In the genomic region with DNA sequence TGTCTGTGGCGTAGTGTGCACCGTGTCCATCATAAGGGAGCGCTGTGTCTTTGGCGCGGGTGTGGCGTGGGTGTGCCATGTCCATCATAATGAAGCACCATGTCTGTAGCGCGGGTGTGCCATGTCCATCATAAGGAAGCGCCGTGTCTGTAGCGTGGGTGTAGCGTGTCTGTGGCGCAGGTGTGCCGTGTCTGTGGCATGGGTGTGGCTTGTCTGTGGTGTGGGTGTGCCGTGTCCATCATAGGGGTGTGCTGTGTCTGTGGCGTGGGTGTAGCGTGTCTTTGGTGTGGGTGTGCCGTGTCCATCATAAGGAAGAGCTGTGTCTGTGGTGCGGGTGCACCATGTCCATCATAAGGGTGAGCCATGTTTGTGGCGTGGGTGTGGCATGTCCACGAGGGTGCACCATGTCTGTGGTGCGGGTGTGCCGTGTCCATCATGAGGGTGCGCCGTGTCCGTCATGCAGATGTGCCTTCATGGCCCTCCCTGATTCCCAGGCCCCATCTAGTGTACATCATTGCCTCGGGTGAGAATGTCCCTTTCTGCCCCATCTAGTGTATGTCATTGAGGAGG, we compare ENCODE assay signal across 29 cellular contexts.
A peak's percentile ranks its signal among the peaks of the same experiment; 100 is the strongest.
DNase-seq lines count a peak whose midpoint lies in the region; ATAC-seq, FAIRE-seq and TF ChIP-seq lines count a peak whose summit lies in the region.
"Had no signal": no experiment of that assay in that cellular context is flagged by ENCODE, and none has a peak within 500 bp of the region (broad histone marks: within the 10 kb centered on the region; RNA-seq: fewer than 3 reads in every experiment).

No MANE protein-coding gene starts in this region.

- CTCF ChIA-PET in A549 (lab: Yijun Ruan, JAX): no interaction called here
- CTCF ChIA-PET in IMR-90 (lab: Yijun Ruan, JAX): no interaction called here

- TF ChIP-seq CTCF in A549 (IDR thresholded peaks at IDR 0.05) (no peak), IMR-90 (conservative IDR thresholded peaks at IDR 0.05; ENCODE audit: low read depth, low read length) (no peak)

- H4K5ac ChIP-seq in IMR-90 (ENCODE audit: low read depth, low read length): no peak overlapping the region

- H3K36me3 ChIP-seq in IMR-90 (ENCODE audit: control insufficient read depth, insufficient read depth, low read length): peaks cover 4% of the 10 kb centered on the region; the same call in 1 of the 2 replicates
- peaks cover 8 to 66% of the 10 kb centered on the region in 2 donors for H3K36me3 ChIP-seq in neuronal stem cell (replicated peaks in 1 of 2; ENCODE audit: control insufficient read depth in 2 of 2, insufficient read depth in 2 of 2, low read length in 2 of 2)
- H3K36me3 ChIP-seq: HAP-1 had no signal

- H2BK12ac ChIP-seq in neuronal stem cell (ENCODE audit: low read length): peak overlapping the region; percentile 11

- H3K4me1 ChIP-seq in A549 (no peaks in the 10 kb centered on the region), IMR-90 (ENCODE audit: control insufficient read depth, insufficient read depth, low read length) (no peaks in the 10 kb centered on the region), neuronal stem cell (ENCODE audit: control insufficient read depth in 2 of 2, insufficient read depth in 1 of 2, low read depth in 1 of 2, low read length in 2 of 2) (no peaks in the 10 kb centered on the region)
- H3K4me1 ChIP-seq: HAP-1, SJCRH30 had no signal

- no peak overlapping the region for H3K14ac ChIP-seq in IMR-90 (replicated peaks; ENCODE audit: low read depth, low read length)
- peak overlapping the region; percentile 21 for H3K14ac ChIP-seq in neuronal stem cell (ENCODE audit: low read length)

- TF ChIP-seq RAD21 in A549 (conservative IDR thresholded peaks at IDR 0.05 in 1 of 2, IDR thresholded peaks at IDR 0.05 in 1 of 2): no peak
- no peak for TF ChIP-seq RAD21 in IMR-90 (IDR thresholded peaks at IDR 0.05; ENCODE audit: low read length)

- H3K4me3 ChIP-seq in A549: no peak overlapping the region
- H3K4me3 ChIP-seq in IMR-90 (ENCODE audit: insufficient read depth, low read depth, low read length): no peak overlapping the region
- H3K4me3 ChIP-seq in neuronal stem cell (ENCODE audit: low read length in 2 of 2): peak overlapping the region in 1 of 2 donors; percentile 62
- H3K4me3 ChIP-seq: BLaER1 treated with 17β-estradiol and CSF1 and Interleukin-3, amounts not matched to agents 10 nM and 100 nM; GM23338; HAP-1; SJCRH30 had no signal

- H3K9me3 Mint-ChIP-seq in stimulated activated effector memory CD8-positive, alpha-beta T cell treated with anti-CD3 and anti-CD28 coated beads, Interleukin-12 subunit alpha, Interleukin-12 subunit beta, amount 100 ng/mL, for 72 hours: no peaks in the 10 kb centered on the region
- H3K9me3 Mint-ChIP-seq: CD4-positive, alpha-beta T cell; GM23338 had no signal

- H2BK20ac ChIP-seq in IMR-90 (ENCODE audit: low read depth, low read length): no peak overlapping the region

- 0 out of 2 replicates have a peak, but pooled peaks have one; percentile 10 for TF ChIP-seq POLR2A in A549 (IDR thresholded peaks at IDR 0.05; ENCODE audit: low read length)
- TF ChIP-seq POLR2A in IMR-90 (IDR thresholded peaks at IDR 0.05; ENCODE audit: low read depth, low read length): no peak

- H3K9me1 ChIP-seq in IMR-90 (ENCODE audit: insufficient read depth, low read length): peaks cover 7% of the 10 kb centered on the region

- DNase-seq in A549 (ENCODE audit: low read depth in 1 of 2, low spot score in 1 of 2) (no peak), IMR-90 (no peak), islet precursor cell (peak; percentile 22), neuronal stem cell (ENCODE audit: low spot score) (no peak), DMS 273 treated with DMSO at 0.1 percent for 48 hours (lab: John Stamatoyannopoulos, UW) (no peak), A172 (ENCODE audit: low spot score) (no peak), ecto neural progenitor cell (ENCODE audit: low spot score) (no peak)
- DNase-seq in stimulated activated effector memory CD8-positive, alpha-beta T cell treated with anti-CD3 and anti-CD28 coated beads, Interleukin-12 subunit alpha, Interleukin-12 subunit beta, amount 100 ng/mL, for 72 hours (ENCODE audit: low spot score in 2 of 2): no peak
- DNase-seq: AML-193; CD4-positive, alpha-beta T cell; DMS53; Kasumi-1; MV-4-11; NCI-H1105 treated with DMSO at 0.1 percent for 48 hours; NCI-H146; NCI-H1930; NCI-H446; NCI-H524 treated with DMSO at 0.1 percent for 48 hours; NCI-H82; NK-92 treated with Interleukin-12 subunit alpha and Interleukin-12 subunit beta, amount 100 ng/mL, for 24 hours; PC-3; SJCRH30 had no signal

- no peak overlapping the region for H2AK5ac ChIP-seq in IMR-90 (ENCODE audit: low read depth, low read length)
- no peak overlapping the region for H2AK5ac ChIP-seq in neuronal stem cell (ENCODE audit: low read depth, low read length)

- H3K36me3 Mint-ChIP-seq in stimulated activated effector memory CD8-positive, alpha-beta T cell treated with anti-CD3 and anti-CD28 coated beads, Interleukin-12 subunit alpha, Interleukin-12 subunit beta, amount 100 ng/mL, for 72 hours: no peaks in the 10 kb centered on the region

- no peak overlapping the region for H3K27ac Mint-ChIP-seq in stimulated activated effector memory CD8-positive, alpha-beta T cell treated with anti-CD3 and anti-CD28 coated beads, Interleukin-12 subunit alpha, Interleukin-12 subunit beta, amount 100 ng/mL, for 72 hours
- H3K27ac Mint-ChIP-seq: CD4-positive, alpha-beta T cell; GM23338 had no signal

- H3K4me1 Mint-ChIP-seq in stimulated activated effector memory CD8-positive, alpha-beta T cell treated with anti-CD3 and anti-CD28 coated beads, Interleukin-12 subunit alpha, Interleukin-12 subunit beta, amount 100 ng/mL, for 72 hours: no peaks in the 10 kb centered on the region
- H3K4me1 Mint-ChIP-seq: GM23338 had no signal

- H3K23ac ChIP-seq in IMR-90 (ENCODE audit: low read depth, low read length) (no peak overlapping the region), neuronal stem cell (ENCODE audit: low read depth, low read length, poor library complexity) (peak overlapping the region; percentile 83)

- in situ Hi-C loops in IMR-90 (cut with MboI; ENCODE audit: low sequenced_read_pairs): no loop called here

- dilution Hi-C loops in IMR-90 (cut with HindIII; ENCODE audit: low sequenced_read_pairs, unreplicated experiment): no loop called here

- H2BK5ac ChIP-seq in IMR-90 (ENCODE audit: low read depth, low read length, poor library complexity, severe bottlenecking) (no peak overlapping the region), neuronal stem cell (ENCODE audit: low read length) (no peak overlapping the region)

- H3K4me2 ChIP-seq in A549 (no peak overlapping the region), IMR-90 (ENCODE audit: low read depth, low read length) (no peak overlapping the region), neuronal stem cell (ENCODE audit: insufficient read depth, low read length, poor library complexity, severe bottlenecking) (no peak overlapping the region)
- H3K4me2 ChIP-seq: BLaER1 treated with 17β-estradiol and CSF1 and Interleukin-3, amounts not matched to agents 10 nM and 100 nM; GM23338 had no signal

- H2BK15ac ChIP-seq in IMR-90 (ENCODE audit: low read depth, low read length) (no peak overlapping the region), neuronal stem cell (ENCODE audit: low read length) (no peak overlapping the region)

- H4K91ac ChIP-seq in IMR-90 (ENCODE audit: insufficient read depth, low read depth, low read length): no peak overlapping the region
- H4K91ac ChIP-seq in neuronal stem cell (ENCODE audit: low read depth, low read length, poor library complexity): no peak overlapping the region

- H3K79me1 ChIP-seq in IMR-90 (ENCODE audit: low read depth in 1 of 2, low read length in 2 of 2) (no peaks in the 10 kb centered on the region; a peak in 1 of 4 replicates), neuronal stem cell (ENCODE audit: low read depth, low read length) (no peaks in the 10 kb centered on the region)

- intact Hi-C loops in IMR-90 (cut with micrococcal nuclease): no loop called here

- no TSS peak for BruUV-seq in IMR-90 (replicated peaks; lab: Mats Ljungman, UMichigan)

- H3K18ac ChIP-seq in IMR-90 (ENCODE audit: low read depth, low read length) (no peak overlapping the region), neuronal stem cell (ENCODE audit: low read length) (peak overlapping the region; percentile 32)

- H3K9me3 ChIP-seq in A549: no peaks in the 10 kb centered on the region
- no peaks in the 10 kb centered on the region; the same call in 1 of the 2 replicates for H3K9me3 ChIP-seq in IMR-90 (ENCODE audit: control insufficient read depth, insufficient read depth, low read length)
- peaks cover 0 to 13% of the 10 kb centered on the region in 2 donors for H3K9me3 ChIP-seq in neuronal stem cell (replicated peaks in 1 of 2; ENCODE audit: control insufficient read depth in 2 of 2, insufficient read depth in 1 of 2, low read depth in 1 of 2, low read length in 2 of 2)
- H3K9me3 ChIP-seq: HAP-1, SJCRH30 had no signal

- H2AFZ ChIP-seq in IMR-90 (replicated peaks; ENCODE audit: low read length, poor library complexity) (peak overlapping the region; percentile 2), neuronal stem cell (ENCODE audit: low read length) (no peak overlapping the region)
- H2AFZ ChIP-seq: GM23338 had no signal

- H3K27me3 ChIP-seq in IMR-90 (ENCODE audit: control insufficient read depth, insufficient read depth, low read length) (no peaks in the 10 kb centered on the region), neuronal stem cell (ENCODE audit: control insufficient read depth in 3 of 3, insufficient read depth in 3 of 3, low read depth in 1 of 3, low read length in 3 of 3) (no peaks in the 10 kb centered on the region)
- H3K27me3 ChIP-seq: BLaER1 treated with 17β-estradiol and CSF1 and Interleukin-3, amounts not matched to agents 10 nM and 100 nM; SJCRH30 had no signal

- WGBS in A549 (ENCODE audit: missing lambda C conversion rate): 96% methylated on average over 21 of the region's 27 CpGs
- WGBS in IMR-90 (ENCODE audit: extremely low coverage in 2 of 2, insufficient read length in 1 of 2), 2 experiments: 98% methylated on average over 8 of the region's 27 CpGs; no CpG with 5 or more reads in 1 of the 2 experiments
- no CpG with 5 or more reads among the region's 27 CpGs for WGBS in neuronal stem cell (ENCODE audit: extremely low coverage in 2 of 2, insufficient read length in 2 of 2, insufficient replicate concordance in 1 of 2), 2 donors

- H3K9ac ChIP-seq in IMR-90 (ENCODE audit: low read depth, low read length) (no peak overlapping the region), neuronal stem cell (ENCODE audit: low read depth, low read length, poor library complexity) (peak overlapping the region; percentile 24)
- H3K9ac ChIP-seq: BLaER1 treated with 17β-estradiol and CSF1 and Interleukin-3, amounts not matched to agents 10 nM and 100 nM had no signal

- H2BK120ac ChIP-seq in IMR-90 (ENCODE audit: low read depth, low read length) (no peak overlapping the region), neuronal stem cell (ENCODE audit: low read depth, low read length) (no peak overlapping the region)

- H4K20me1 ChIP-seq in IMR-90 (ENCODE audit: insufficient read depth, low read length): no peaks in the 10 kb centered on the region; the same call in 1 of the 2 replicates
- H4K20me1 ChIP-seq: BLaER1 treated with 17β-estradiol and CSF1 and Interleukin-3, amounts not matched to agents 10 nM and 100 nM had no signal

- H3K56ac ChIP-seq in IMR-90 (ENCODE audit: extremely low read depth, insufficient read depth, low read length): no peak overlapping the region

- H3K4ac ChIP-seq in IMR-90 (ENCODE audit: low read depth, low read length): no peak overlapping the region
- no peak overlapping the region for H3K4ac ChIP-seq in neuronal stem cell (ENCODE audit: low read length)

- no peak for TF ChIP-seq EP300 in A549 (IDR thresholded peaks at IDR 0.05)

- no peak for FAIRE-seq in A549 (lab: Jason Lieb, UNC)
- FAIRE-seq: A204.1, D721Med had no signal

- H3K4me3 Mint-ChIP-seq in stimulated activated effector memory CD8-positive, alpha-beta T cell treated with anti-CD3 and anti-CD28 coated beads, Interleukin-12 subunit alpha, Interleukin-12 subunit beta, amount 100 ng/mL, for 72 hours: no peak overlapping the region
- H3K4me3 Mint-ChIP-seq: CD4-positive, alpha-beta T cell; GM23338 had no signal

- H4K8ac ChIP-seq in IMR-90 (ENCODE audit: low read depth in 2 of 2, low read length in 2 of 2): no peak overlapping the region
- H4K8ac ChIP-seq in neuronal stem cell (ENCODE audit: low read depth, low read length): no peak overlapping the region

- no peak overlapping the region for H2AK9ac ChIP-seq in IMR-90 (replicated peaks; ENCODE audit: low read depth, low read length, poor library complexity)

- POLR2A ChIA-PET in A549 (lab: Yijun Ruan, JAX): no interaction called here
- POLR2A ChIA-PET in IMR-90 (lab: Charles Lee; ENCODE audit: unreplicated experiment): no interaction called here

- no peak overlapping the region for H3K27ac ChIP-seq in A549
- no peak overlapping the region for H3K27ac ChIP-seq in IMR-90 (ENCODE audit: insufficient read depth, low read length)
- H3K27ac ChIP-seq in neuronal stem cell (replicated peaks; ENCODE audit: low read length): no peak overlapping the region
- H3K27ac ChIP-seq: BLaER1 treated with 17β-estradiol and CSF1 and Interleukin-3, amounts not matched to agents 10 nM and 100 nM; SJCRH30 had no signal

- ATAC-seq in A549 (no peak), IMR-90 (ENCODE audit: low read depth) (no peak)
- no peak for ATAC-seq in stimulated activated effector memory CD8-positive, alpha-beta T cell treated with anti-CD3 and anti-CD28 coated beads, Interleukin-12 subunit alpha, Interleukin-12 subunit beta, amount 100 ng/mL, for 72 hours
- ATAC-seq: GM23338, PC-3, Right ventricle myocardium inferior, SK-N-SH treated with all-trans-retinoic acid at 6 μM for 48 hours had no signal
